Comparison of ENCODE assay signal across 19 cellular contexts in genomic region chr10:11207276-11207809, GRCh38.
DNase-seq lines count a peak whose midpoint lies in the region; ATAC-seq, FAIRE-seq and TF ChIP-seq lines count a peak whose summit lies in the region.
"Had no signal": no experiment of that assay in that cellular context is flagged by ENCODE, and none has a peak within 500 bp of the region (broad histone marks: within the 10 kb centered on the region; RNA-seq: fewer than 3 reads in every experiment).

No MANE protein-coding gene starts in this region.

- H3K9me3 ChIP-seq in A673 (ENCODE audit: low read depth, low read length, poor library complexity, severe bottlenecking) = no peaks in the 10 kb centered on the region
- no peaks in the 10 kb centered on the region for H3K9me3 ChIP-seq in CD8-positive, alpha-beta memory T cell (ENCODE audit: low read length)
- no peaks in the 10 kb centered on the region for H3K9me3 ChIP-seq in pancreas
- H3K9me3 ChIP-seq in vagina = no peaks in the 10 kb centered on the region
- H3K9me3 ChIP-seq: esophagus muscularis mucosa, tibial nerve had no signal

- DNase-seq in A673 (ENCODE audit: low spot score) = peak; percentile 10
- DNase-seq in CD8-positive, alpha-beta memory T cell = no peak
- no peak for DNase-seq in activated CD8-positive, alpha-beta T cell treated with anti-CD3 and anti-CD28 coated beads, Interleukin-2, amount 10 ng/mL, durations not matched to agents 7 days and 5 days
- no peak for DNase-seq in naive B cell
- no peak for DNase-seq in pancreas
- no peak for DNase-seq in stimulated activated CD4-positive, alpha-beta T cell treated with anti-CD3 and anti-CD28 coated beads, Interleukin-12 subunit alpha, Interleukin-12 subunit beta, amount 100 ng/mL, for 4 hours
- no peak for DNase-seq in vagina (ENCODE audit: extremely low spot score in 2 of 2)
- no peak for DNase-seq in ecto neural progenitor cell (ENCODE audit: low spot score)
- DNase-seq: aorta, DMS53, kidney glomerular epithelial cell, NCI-H1417 treated with DMSO at 0.1 percent for 48 hours, NCI-H2227 treated with DMSO at 0.1 percent for 48 hours, SIG-M5 had no signal

- TF ChIP-seq CTCF in A673 (conservative IDR thresholded peaks at IDR 0.05; ENCODE audit: low read depth, low read length) (no peak), pancreas (IDR thresholded peaks at IDR 0.05) (no peak), vagina (IDR thresholded peaks at IDR 0.05) (no peak)

- H3K4me1 ChIP-seq in A673 (ENCODE audit: insufficient read depth, low read length, poor library complexity, severe bottlenecking) (no peaks in the 10 kb centered on the region), pancreas (peaks cover 0 to 9% (median 0%) of the 10 kb centered on the region in 3 donors), vagina (peaks cover 17% of the 10 kb centered on the region)
- peaks cover 95% of the 10 kb centered on the region for H3K4me1 ChIP-seq in CD8-positive, alpha-beta memory T cell (ENCODE audit: insufficient read depth, low read length)

- WGBS in pancreas, 2 donors = 86 to 88% methylated on average over 18 of the region's 18 CpGs

- H3K27me3 ChIP-seq in A673 (replicated peaks; ENCODE audit: insufficient read depth, low read depth, low read length, poor library complexity) (peaks cover 80% of the 10 kb centered on the region), pancreas (no peaks in the 10 kb centered on the region), vagina (no peaks in the 10 kb centered on the region)
- H3K27me3 ChIP-seq in CD8-positive, alpha-beta memory T cell (ENCODE audit: insufficient read depth, low read length, poor library complexity, severe bottlenecking) = no peaks in the 10 kb centered on the region
- H3K27me3 ChIP-seq: esophagus muscularis mucosa, tibial nerve had no signal

- CTCF ChIA-PET in A673 (lab: Charles Lee) = no interaction called here
- CTCF ChIA-PET in CD8-positive, alpha-beta memory T cell (lab: Charles Lee) = interaction anchor here (0.6 to 1.7 kb wide), 4 partner anchors 13 to 94 kb away, joined by 3 to 7 read pairs (median 4); no protein-coding TSS in a partner anchor
- CTCF ChIA-PET in activated CD8-positive, alpha-beta T cell treated with anti-CD3 and anti-CD28 coated beads, Interleukin-2, amount 10 ng/mL, durations not matched to agents 7 days and 5 days (lab: Charles Lee) = interaction anchor here (1.3 to 1.6 kb wide), 2 partner anchors 14 to 26 kb away, joined by 4 read pairs; no protein-coding TSS in a partner anchor

- no peak overlapping the region for H3K4me3 ChIP-seq in A673 (ENCODE audit: low read depth, low read length, poor library complexity, severe bottlenecking)
- H3K4me3 ChIP-seq in CD8-positive, alpha-beta memory T cell (ENCODE audit: low read length) = no peak overlapping the region
- H3K4me3 ChIP-seq in pancreas = no peak overlapping the region
- no peak overlapping the region for H3K4me3 ChIP-seq in vagina
- H3K4me3 ChIP-seq: coronary artery, esophagus muscularis mucosa, tibial nerve had no signal

- no peaks in the 10 kb centered on the region for H3K9me3 Mint-ChIP-seq in CD8-positive, alpha-beta memory T cell
- no peaks in the 10 kb centered on the region for H3K9me3 Mint-ChIP-seq in activated CD8-positive, alpha-beta T cell treated with anti-CD3 and anti-CD28 coated beads, Interleukin-2, amount 10 ng/mL, durations not matched to agents 7 days and 5 days (ENCODE audit: insufficient read depth)
- H3K9me3 Mint-ChIP-seq in naive B cell = no peaks in the 10 kb centered on the region

- H3K27ac Mint-ChIP-seq in CD8-positive, alpha-beta memory T cell = peak overlapping the region in 7 of 8 donors; percentile 80 to 96 (median 95)
- peak overlapping the region; percentile 84 for H3K27ac Mint-ChIP-seq in activated CD8-positive, alpha-beta T cell treated with anti-CD3 and anti-CD28 coated beads, Interleukin-2, amount 10 ng/mL, durations not matched to agents 7 days and 5 days
- peak overlapping the region; percentile 69 to 95 (median 80) for H3K27ac Mint-ChIP-seq in naive B cell

- BruUV-seq in A673 (replicated peaks; lab: Mats Ljungman, UMichigan) = no TSS peak

- no peak for ATAC-seq in activated CD8-positive, alpha-beta T cell treated with anti-CD3 and anti-CD28 coated beads, Interleukin-2, amount 10 ng/mL, durations not matched to agents 7 days and 5 days
- no peak for ATAC-seq in naive B cell (ENCODE audit: low read depth in 2 of 2)
- no peak for ATAC-seq in pancreas

- intact Hi-C loops in A673 (cut with micrococcal nuclease; ENCODE audit: unreplicated experiment) = no loop called here
- intact Hi-C loops in pancreas (cut with DNase I) = no loop called here
- intact Hi-C loops in vagina (cut with DNase I) = no loop called here

- H3K27ac ChIP-seq in A673 (ENCODE audit: low read depth, low read length, poor library complexity, severe bottlenecking) = no peak overlapping the region
- H3K27ac ChIP-seq in CD8-positive, alpha-beta memory T cell (ENCODE audit: low read depth, low read length) = no peak overlapping the region
- no peak overlapping the region for H3K27ac ChIP-seq in pancreas
- H3K27ac ChIP-seq in vagina = no peak overlapping the region
- H3K27ac ChIP-seq: coronary artery, esophagus muscularis mucosa, KMS-11, tibial nerve had no signal

- no peaks in the 10 kb centered on the region for H3K27me3 Mint-ChIP-seq in CD8-positive, alpha-beta memory T cell
- no peaks in the 10 kb centered on the region for H3K27me3 Mint-ChIP-seq in activated CD8-positive, alpha-beta T cell treated with anti-CD3 and anti-CD28 coated beads, Interleukin-2, amount 10 ng/mL, durations not matched to agents 7 days and 5 days (ENCODE audit: low read depth)
- no peaks in the 10 kb centered on the region for H3K27me3 Mint-ChIP-seq in naive B cell

- H3K36me3 ChIP-seq in A673 (ENCODE audit: insufficient read depth, low read length, poor library complexity, severe bottlenecking) = no peaks in the 10 kb centered on the region
- peaks cover 27% of the 10 kb centered on the region for H3K36me3 ChIP-seq in CD8-positive, alpha-beta memory T cell (ENCODE audit: insufficient read depth, low read length)
- no peaks in the 10 kb centered on the region for H3K36me3 ChIP-seq in pancreas
- no peaks in the 10 kb centered on the region for H3K36me3 ChIP-seq in vagina

- peak overlapping the region; percentile 68 to 86 (median 77) for H3K4me3 Mint-ChIP-seq in CD8-positive, alpha-beta memory T cell
- H3K4me3 Mint-ChIP-seq in activated CD8-positive, alpha-beta T cell treated with anti-CD3 and anti-CD28 coated beads, Interleukin-2, amount 10 ng/mL, durations not matched to agents 7 days and 5 days = no peak overlapping the region
- peak overlapping the region in 2 of 8 donors; percentile 26 to 67 for H3K4me3 Mint-ChIP-seq in naive B cell

- peaks cover 8 to 86% (median 30%) of the 10 kb centered on the region in 3 donors for H3K36me3 Mint-ChIP-seq in CD8-positive, alpha-beta memory T cell
- peaks cover 94% of the 10 kb centered on the region for H3K36me3 Mint-ChIP-seq in activated CD8-positive, alpha-beta T cell treated with anti-CD3 and anti-CD28 coated beads, Interleukin-2, amount 10 ng/mL, durations not matched to agents 7 days and 5 days (ENCODE audit: low read depth)
- H3K36me3 Mint-ChIP-seq in naive B cell = peaks cover 12 to 16% of the 10 kb centered on the region in 2 donors

- peaks cover 100% of the 10 kb centered on the region in 3 donors for H3K4me1 Mint-ChIP-seq in CD8-positive, alpha-beta memory T cell
- H3K4me1 Mint-ChIP-seq in activated CD8-positive, alpha-beta T cell treated with anti-CD3 and anti-CD28 coated beads, Interleukin-2, amount 10 ng/mL, durations not matched to agents 7 days and 5 days (ENCODE audit: low read depth) = peaks cover 97% of the 10 kb centered on the region
- peaks cover 70 to 95% (median 90%) of the 10 kb centered on the region in 3 donors for H3K4me1 Mint-ChIP-seq in naive B cell

- no peak for FAIRE-seq in pancreas (lab: Jason Lieb, UNC)
- FAIRE-seq: TTC549 had no signal

- POLR2A ChIA-PET in A673 (lab: Charles Lee; ENCODE audit: low non-redundant PET) = no interaction called here
- POLR2A ChIA-PET in CD8-positive, alpha-beta memory T cell (lab: Charles Lee) = no interaction called here
- POLR2A ChIA-PET in activated CD8-positive, alpha-beta T cell treated with anti-CD3 and anti-CD28 coated beads, Interleukin-2, amount 10 ng/mL, durations not matched to agents 7 days and 5 days (lab: Charles Lee) = interaction anchor here (1.5 to 1.7 kb wide), 3 partner anchors 16 to 41 kb away, joined by 4 to 6 read pairs (median 5); no protein-coding TSS in a partner anchor

- no peak for TF ChIP-seq POLR2A in vagina (IDR thresholded peaks at IDR 0.05)
